ENCODE assay signal across 1 cellular context in the genomic region with DNA sequence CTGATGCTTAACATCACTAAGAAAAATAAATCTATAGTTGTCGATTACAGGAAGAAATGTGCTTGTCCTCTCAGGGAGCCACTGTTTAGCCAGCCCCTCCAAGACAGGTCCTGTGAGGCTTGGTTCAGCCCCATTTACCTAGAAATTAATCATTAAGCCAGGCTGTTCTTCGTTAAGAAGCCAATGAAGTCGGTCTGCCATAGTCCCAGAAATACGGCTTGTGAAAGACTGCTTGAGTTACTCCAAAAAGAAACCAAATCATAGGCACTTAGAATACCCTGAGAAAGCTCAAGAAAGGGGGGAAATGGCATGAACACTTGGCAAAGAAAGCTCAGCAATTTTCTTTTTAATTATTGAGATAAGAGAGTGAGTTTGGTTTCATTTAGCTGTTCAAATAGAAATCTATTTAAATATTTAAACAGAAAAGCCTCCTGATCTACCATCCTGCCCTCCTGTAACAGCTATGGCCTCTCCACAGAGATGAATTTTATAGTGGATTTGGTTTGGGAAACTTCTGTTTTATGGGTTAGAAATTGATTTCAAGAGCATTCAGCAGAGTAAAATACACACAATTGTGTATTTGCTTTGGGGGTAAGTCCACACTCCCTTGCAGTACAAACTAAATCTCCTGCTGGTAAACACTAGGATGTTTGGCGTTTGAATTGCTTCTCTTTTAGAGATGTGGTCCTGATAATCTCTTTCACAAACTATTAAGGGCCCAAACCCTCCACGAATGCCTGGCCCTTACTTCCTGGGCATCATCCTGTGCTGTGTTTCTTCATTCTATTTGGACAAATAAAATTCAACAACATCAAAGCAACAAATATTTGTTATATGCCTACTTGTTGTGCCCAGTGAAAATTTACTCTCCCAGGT.
TF ChIP-seq lines count a peak whose summit lies in the region.

No MANE protein-coding gene starts in this region.

TF ChIP-seq in HepG2, 621 proteins besides CTCF, POLR2A, EP300 and RAD21 (continued from another document and continues in another):
- no peak for TF ChIP-seq ISX (CRISPR knock-in tag; conservative IDR thresholded peaks at IDR 0.05)
- no peak for TF ChIP-seq CENPT (CRISPR knock-in tag; IDR thresholded peaks at IDR 0.05; ENCODE audit: low read depth)
- TF ChIP-seq, protein P1, sequence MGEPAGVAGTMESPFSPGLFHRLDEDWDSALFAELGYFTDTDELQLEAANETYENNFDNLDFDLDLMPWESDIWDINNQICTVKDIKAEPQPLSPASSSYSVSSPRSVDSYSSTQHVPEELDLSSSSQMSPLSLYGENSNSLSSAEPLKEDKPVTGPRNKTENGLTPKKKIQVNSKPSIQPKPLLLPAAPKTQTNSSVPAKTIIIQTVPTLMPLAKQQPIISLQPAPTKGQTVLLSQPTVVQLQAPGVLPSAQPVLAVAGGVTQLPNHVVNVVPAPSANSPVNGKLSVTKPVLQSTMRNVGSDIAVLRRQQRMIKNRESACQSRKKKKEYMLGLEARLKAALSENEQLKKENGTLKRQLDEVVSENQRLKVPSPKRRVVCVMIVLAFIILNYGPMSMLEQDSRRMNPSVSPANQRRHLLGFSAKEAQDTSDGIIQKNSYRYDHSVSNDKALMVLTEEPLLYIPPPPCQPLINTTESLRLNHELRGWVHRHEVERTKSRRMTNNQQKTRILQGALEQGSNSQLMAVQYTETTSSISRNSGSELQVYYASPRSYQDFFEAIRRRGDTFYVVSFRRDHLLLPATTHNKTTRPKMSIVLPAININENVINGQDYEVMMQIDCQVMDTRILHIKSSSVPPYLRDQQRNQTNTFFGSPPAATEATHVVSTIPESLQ (CRISPR knock-in tag; conservative IDR thresholded peaks at IDR 0.05) = no peak
- TF ChIP-seq HOXD1 (CRISPR knock-in tag; IDR thresholded peaks at IDR 0.05) = peak; percentile 67; the same call in 1 of the 2 replicates
- TF ChIP-seq, protein P2, sequence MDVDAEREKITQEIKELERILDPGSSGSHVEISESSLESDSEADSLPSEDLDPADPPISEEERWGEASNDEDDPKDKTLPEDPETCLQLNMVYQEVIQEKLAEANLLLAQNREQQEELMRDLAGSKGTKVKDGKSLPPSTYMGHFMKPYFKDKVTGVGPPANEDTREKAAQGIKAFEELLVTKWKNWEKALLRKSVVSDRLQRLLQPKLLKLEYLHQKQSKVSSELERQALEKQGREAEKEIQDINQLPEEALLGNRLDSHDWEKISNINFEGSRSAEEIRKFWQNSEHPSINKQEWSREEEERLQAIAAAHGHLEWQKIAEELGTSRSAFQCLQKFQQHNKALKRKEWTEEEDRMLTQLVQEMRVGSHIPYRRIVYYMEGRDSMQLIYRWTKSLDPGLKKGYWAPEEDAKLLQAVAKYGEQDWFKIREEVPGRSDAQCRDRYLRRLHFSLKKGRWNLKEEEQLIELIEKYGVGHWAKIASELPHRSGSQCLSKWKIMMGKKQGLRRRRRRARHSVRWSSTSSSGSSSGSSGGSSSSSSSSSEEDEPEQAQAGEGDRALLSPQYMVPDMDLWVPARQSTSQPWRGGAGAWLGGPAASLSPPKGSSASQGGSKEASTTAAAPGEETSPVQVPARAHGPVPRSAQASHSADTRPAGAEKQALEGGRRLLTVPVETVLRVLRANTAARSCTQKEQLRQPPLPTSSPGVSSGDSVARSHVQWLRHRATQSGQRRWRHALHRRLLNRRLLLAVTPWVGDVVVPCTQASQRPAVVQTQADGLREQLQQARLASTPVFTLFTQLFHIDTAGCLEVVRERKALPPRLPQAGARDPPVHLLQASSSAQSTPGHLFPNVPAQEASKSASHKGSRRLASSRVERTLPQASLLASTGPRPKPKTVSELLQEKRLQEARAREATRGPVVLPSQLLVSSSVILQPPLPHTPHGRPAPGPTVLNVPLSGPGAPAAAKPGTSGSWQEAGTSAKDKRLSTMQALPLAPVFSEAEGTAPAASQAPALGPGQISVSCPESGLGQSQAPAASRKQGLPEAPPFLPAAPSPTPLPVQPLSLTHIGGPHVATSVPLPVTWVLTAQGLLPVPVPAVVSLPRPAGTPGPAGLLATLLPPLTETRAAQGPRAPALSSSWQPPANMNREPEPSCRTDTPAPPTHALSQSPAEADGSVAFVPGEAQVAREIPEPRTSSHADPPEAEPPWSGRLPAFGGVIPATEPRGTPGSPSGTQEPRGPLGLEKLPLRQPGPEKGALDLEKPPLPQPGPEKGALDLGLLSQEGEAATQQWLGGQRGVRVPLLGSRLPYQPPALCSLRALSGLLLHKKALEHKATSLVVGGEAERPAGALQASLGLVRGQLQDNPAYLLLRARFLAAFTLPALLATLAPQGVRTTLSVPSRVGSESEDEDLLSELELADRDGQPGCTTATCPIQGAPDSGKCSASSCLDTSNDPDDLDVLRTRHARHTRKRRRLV (CRISPR knock-in tag; IDR thresholded peaks at IDR 0.05) = peak; percentile 35; the same call in 1 of the 2 replicates
- TF ChIP-seq GATAD2A (CRISPR knock-in tag; IDR thresholded peaks at IDR 0.05) = peak; percentile 63
- no peak for TF ChIP-seq SCMH1 (CRISPR knock-in tag; IDR thresholded peaks at IDR 0.05; ENCODE audit: borderline replicate concordance)
- TF ChIP-seq, protein P3, sequence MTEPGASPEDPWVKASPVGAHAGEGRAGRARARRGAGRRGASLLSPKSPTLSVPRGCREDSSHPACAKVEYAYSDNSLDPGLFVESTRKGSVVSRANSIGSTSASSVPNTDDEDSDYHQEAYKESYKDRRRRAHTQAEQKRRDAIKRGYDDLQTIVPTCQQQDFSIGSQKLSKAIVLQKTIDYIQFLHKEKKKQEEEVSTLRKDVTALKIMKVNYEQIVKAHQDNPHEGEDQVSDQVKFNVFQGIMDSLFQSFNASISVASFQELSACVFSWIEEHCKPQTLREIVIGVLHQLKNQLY (CRISPR knock-in tag; IDR thresholded peaks at IDR 0.05) = peak; percentile 45; the same call in 1 of the 2 replicates
- TF ChIP-seq ZNF530 (CRISPR knock-in tag; IDR thresholded peaks at IDR 0.05; ENCODE audit: low read depth) = no peak
- TF ChIP-seq ZNF766 (CRISPR knock-in tag; IDR thresholded peaks at IDR 0.05; ENCODE audit: borderline replicate concordance) = peak; percentile 44; the same call in 1 of the 2 replicates
- no peak for TF ChIP-seq ZNF605 (CRISPR knock-in tag; IDR thresholded peaks at IDR 0.05)
- TF ChIP-seq PLRG1 (conservative IDR thresholded peaks at IDR 0.05) = no peak
- TF ChIP-seq ZNF556 (CRISPR knock-in tag; IDR thresholded peaks at IDR 0.05; ENCODE audit: borderline replicate concordance) = peak; percentile 61; the same call in 1 of the 2 replicates
- TF ChIP-seq MEF2D (CRISPR knock-in tag; IDR thresholded peaks at IDR 0.05) = peak; percentile 80
- peak; percentile 83 for TF ChIP-seq HDAC1 (CRISPR knock-in tag; IDR thresholded peaks at IDR 0.05)
- peak; percentile 23; the same call in 1 of the 2 replicates for TF ChIP-seq TSC22D2 (CRISPR knock-in tag; IDR thresholded peaks at IDR 0.05; ENCODE audit: borderline replicate concordance)
- TF ChIP-seq, protein P4, sequence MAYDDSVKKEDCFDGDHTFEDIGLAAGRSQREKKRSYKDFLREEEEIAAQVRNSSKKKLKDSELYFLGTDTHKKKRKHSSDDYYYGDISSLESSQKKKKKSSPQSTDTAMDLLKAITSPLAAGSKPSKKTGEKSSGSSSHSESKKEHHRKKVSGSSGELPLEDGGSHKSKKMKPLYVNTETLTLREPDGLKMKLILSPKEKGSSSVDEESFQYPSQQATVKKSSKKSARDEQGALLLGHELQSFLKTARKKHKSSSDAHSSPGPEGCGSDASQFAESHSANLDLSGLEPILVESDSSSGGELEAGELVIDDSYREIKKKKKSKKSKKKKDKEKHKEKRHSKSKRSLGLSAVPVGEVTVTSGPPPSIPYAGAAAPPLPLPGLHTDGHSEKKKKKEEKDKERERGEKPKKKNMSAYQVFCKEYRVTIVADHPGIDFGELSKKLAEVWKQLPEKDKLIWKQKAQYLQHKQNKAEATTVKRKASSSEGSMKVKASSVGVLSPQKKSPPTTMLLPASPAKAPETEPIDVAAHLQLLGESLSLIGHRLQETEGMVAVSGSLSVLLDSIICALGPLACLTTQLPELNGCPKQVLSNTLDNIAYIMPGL (CRISPR knock-in tag; IDR thresholded peaks at IDR 0.05; ENCODE audit: borderline replicate concordance in 1 of 2, low read depth in 1 of 2) = 0 out of 4 replicates have a peak, but pooled peaks of 1 of the 2 experiments have one; percentile 26
- peak; percentile 85 for TF ChIP-seq ISL2 (CRISPR knock-in tag; IDR thresholded peaks at IDR 0.05)
- TF ChIP-seq TBX3 (IDR thresholded peaks at IDR 0.05; ENCODE audit: borderline replicate concordance) = peak; percentile 78; the same call in 1 of the 2 replicates
- TF ChIP-seq MIER3 (CRISPR knock-in tag; IDR thresholded peaks at IDR 0.05; ENCODE audit: borderline replicate concordance) = 0 out of 2 replicates have a peak, but pooled peaks have one; percentile 14
- TF ChIP-seq MTF2 (CRISPR knock-in tag; IDR thresholded peaks at IDR 0.05; ENCODE audit: borderline replicate concordance) = no peak
- peak; percentile 74 for TF ChIP-seq FOXK1 (CRISPR knock-in tag; IDR thresholded peaks at IDR 0.05; ENCODE audit: borderline replicate concordance, low read depth)
- TF ChIP-seq, protein P5, sequence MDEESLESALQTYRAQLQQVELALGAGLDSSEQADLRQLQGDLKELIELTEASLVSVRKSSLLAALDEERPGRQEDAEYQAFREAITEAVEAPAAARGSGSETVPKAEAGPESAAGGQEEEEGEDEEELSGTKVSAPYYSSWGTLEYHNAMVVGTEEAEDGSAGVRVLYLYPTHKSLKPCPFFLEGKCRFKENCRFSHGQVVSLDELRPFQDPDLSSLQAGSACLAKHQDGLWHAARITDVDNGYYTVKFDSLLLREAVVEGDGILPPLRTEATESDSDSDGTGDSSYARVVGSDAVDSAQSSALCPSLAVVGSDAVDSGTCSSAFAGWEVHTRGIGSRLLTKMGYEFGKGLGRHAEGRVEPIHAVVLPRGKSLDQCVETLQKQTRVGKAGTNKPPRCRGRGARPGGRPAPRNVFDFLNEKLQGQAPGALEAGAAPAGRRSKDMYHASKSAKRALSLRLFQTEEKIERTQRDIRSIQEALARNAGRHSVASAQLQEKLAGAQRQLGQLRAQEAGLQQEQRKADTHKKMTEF (CRISPR knock-in tag; IDR thresholded peaks at IDR 0.05) = peak; percentile 84
- TF ChIP-seq FOXA1 (IDR thresholded peaks at IDR 0.05) = peak; percentile 72
- TF ChIP-seq FOXA1 (CRISPR knock-in tag; IDR thresholded peaks at IDR 0.05) = no peak; the same call in 1 of the 2 replicates
- TF ChIP-seq, protein P6, sequence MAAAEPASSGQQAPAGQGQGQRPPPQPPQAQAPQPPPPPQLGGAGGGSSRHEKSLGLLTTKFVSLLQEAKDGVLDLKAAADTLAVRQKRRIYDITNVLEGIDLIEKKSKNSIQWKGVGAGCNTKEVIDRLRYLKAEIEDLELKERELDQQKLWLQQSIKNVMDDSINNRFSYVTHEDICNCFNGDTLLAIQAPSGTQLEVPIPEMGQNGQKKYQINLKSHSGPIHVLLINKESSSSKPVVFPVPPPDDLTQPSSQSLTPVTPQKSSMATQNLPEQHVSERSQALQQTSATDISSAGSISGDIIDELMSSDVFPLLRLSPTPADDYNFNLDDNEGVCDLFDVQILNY (CRISPR knock-in tag; conservative IDR thresholded peaks at IDR 0.05) = no peak
- TF ChIP-seq SP5 (CRISPR knock-in tag; IDR thresholded peaks at IDR 0.05; ENCODE audit: borderline replicate concordance, low read depth) = peak; percentile 24; the same call in 1 of the 2 replicates
- TF ChIP-seq, protein P7, sequence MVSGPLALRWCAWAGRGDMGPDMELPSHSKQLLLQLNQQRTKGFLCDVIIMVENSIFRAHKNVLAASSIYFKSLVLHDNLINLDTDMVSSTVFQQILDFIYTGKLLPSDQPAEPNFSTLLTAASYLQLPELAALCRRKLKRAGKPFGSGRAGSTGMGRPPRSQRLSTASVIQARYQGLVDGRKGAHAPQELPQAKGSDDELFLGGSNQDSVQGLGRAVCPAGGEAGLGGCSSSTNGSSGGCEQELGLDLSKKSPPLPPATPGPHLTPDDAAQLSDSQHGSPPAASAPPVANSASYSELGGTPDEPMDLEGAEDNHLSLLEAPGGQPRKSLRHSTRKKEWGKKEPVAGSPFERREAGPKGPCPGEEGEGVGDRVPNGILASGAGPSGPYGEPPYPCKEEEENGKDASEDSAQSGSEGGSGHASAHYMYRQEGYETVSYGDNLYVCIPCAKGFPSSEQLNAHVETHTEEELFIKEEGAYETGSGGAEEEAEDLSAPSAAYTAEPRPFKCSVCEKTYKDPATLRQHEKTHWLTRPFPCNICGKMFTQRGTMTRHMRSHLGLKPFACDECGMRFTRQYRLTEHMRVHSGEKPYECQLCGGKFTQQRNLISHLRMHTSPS (CRISPR knock-in tag; IDR thresholded peaks at IDR 0.05; ENCODE audit: low read depth) = no peak
- 0 out of 2 replicates have a peak, but pooled peaks have one; percentile 30 for TF ChIP-seq THYN1 (CRISPR knock-in tag; IDR thresholded peaks at IDR 0.05; ENCODE audit: borderline replicate concordance, low read depth)
- TF ChIP-seq, protein P8, sequence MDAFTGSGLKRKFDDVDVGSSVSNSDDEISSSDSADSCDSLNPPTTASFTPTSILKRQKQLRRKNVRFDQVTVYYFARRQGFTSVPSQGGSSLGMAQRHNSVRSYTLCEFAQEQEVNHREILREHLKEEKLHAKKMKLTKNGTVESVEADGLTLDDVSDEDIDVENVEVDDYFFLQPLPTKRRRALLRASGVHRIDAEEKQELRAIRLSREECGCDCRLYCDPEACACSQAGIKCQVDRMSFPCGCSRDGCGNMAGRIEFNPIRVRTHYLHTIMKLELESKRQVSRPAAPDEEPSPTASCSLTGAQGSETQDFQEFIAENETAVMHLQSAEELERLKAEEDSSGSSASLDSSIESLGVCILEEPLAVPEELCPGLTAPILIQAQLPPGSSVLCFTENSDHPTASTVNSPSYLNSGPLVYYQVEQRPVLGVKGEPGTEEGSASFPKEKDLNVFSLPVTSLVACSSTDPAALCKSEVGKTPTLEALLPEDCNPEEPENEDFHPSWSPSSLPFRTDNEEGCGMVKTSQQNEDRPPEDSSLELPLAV (CRISPR knock-in tag; conservative IDR thresholded peaks at IDR 0.05; ENCODE audit: low read depth) = no peak
- TF ChIP-seq FOXA3 (CRISPR knock-in tag; IDR thresholded peaks at IDR 0.05) = peak; percentile 94
- TF ChIP-seq, protein P9, sequence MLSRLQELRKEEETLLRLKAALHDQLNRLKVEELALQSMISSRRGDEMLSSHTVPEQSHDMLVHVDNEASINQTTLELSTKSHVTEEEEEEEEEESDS (CRISPR knock-in tag; IDR thresholded peaks at IDR 0.05; ENCODE audit: borderline replicate concordance) = 0 out of 2 replicates have a peak, but pooled peaks have one; percentile 84
- TF ChIP-seq U2AF1 (optimal IDR thresholded peaks at IDR 0.05; ENCODE audit: low read depth, low read length) = no peak
- TF ChIP-seq, protein P10, sequence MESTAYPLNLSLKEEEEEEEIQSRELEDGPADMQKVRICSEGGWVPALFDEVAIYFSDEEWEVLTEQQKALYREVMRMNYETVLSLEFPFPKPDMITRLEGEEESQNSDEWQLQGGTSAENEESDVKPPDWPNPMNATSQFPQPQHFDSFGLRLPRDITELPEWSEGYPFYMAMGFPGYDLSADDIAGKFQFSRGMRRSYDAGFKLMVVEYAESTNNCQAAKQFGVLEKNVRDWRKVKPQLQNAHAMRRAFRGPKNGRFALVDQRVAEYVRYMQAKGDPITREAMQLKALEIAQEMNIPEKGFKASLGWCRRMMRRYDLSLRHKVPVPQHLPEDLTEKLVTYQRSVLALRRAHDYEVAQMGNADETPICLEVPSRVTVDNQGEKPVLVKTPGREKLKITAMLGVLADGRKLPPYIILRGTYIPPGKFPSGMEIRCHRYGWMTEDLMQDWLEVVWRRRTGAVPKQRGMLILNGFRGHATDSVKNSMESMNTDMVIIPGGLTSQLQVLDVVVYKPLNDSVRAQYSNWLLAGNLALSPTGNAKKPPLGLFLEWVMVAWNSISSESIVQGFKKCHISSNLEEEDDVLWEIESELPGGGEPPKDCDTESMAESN (CRISPR knock-in tag; conservative IDR thresholded peaks at IDR 0.05) = peak; percentile 7; the same call in 1 of the 2 replicates
- peak; percentile 92; the same call in 1 of the 2 replicates for TF ChIP-seq ZNF816 (CRISPR knock-in tag; IDR thresholded peaks at IDR 0.05; ENCODE audit: borderline replicate concordance)
